In the genomic region with DNA sequence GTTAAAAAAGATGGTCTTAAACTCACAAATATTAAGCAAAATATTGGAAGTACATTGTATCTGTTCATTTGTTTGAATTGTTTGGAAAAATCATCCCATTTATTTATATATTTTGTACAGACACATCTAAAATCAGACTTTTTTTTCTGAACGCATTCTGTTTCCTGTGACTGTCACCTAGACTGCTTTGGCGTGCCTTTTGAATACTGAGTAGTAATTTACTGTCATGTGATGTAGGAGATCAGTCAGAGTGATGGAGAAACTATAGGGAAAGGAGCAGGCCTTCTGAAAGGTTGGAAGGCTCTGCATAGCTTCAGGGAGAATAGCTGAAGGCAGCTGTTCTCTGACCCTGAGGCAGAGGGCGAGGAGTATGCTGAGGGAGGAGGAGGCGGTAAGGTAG, we compare ENCODE assay signal across 35 cellular contexts.
"Had no signal": no experiment of that assay in that cellular context is flagged by ENCODE, and none has a peak within 500 bp of the region (broad histone marks: within the 10 kb centered on the region; RNA-seq: fewer than 3 reads in every experiment).

No MANE protein-coding gene starts in this region.

- H3K4me3 ChIP-seq: MG63 had no signal

- DNase-seq: Karpas-422, Kasumi-1, MG63, MM.1S, MV-4-11, NCI-H1048, NCI-H1092, NCI-H1092 treated with DMSO at 0.1 percent for 48 hours, NCI-H1105, NCI-H1105 treated with DMSO at 0.1 percent for 48 hours, NCI-H1417, NCI-H1417 treated with DMSO at 0.1 percent for 48 hours, NCI-H1436, NCI-H1436 treated with DMSO at 0.1 percent for 48 hours, NCI-H146, NCI-H1694, NCI-H1694 treated with DMSO at 0.1 percent for 48 hours, NCI-H187, NCI-H187 treated with DMSO at 0.1 percent for 48 hours, NCI-H1930, NCI-H2029, NCI-H2029 treated with DMSO at 0.1 percent for 48 hours, NCI-H2081, NCI-H2081 treated with DMSO at 0.1 percent for 48 hours, NCI-H2107, NCI-H2171, NCI-H2171 treated with DMSO at 0.1 percent for 48 hours, NCI-H2227 treated with DMSO at 0.1 percent for 48 hours, NCI-H226, NCI-H345, NCI-H446, NCI-H446 treated with DMSO at 0.1 percent for 48 hours, NCI-H510A, NCI-H510A treated with DMSO at 0.1 percent for 48 hours had no signal

- H3K27me3 ChIP-seq: MG63 had no signal

- H3K9me3 ChIP-seq: MG63 had no signal

- H3K36me3 ChIP-seq: MG63 had no signal

- H3K4me2 ChIP-seq: KMS-11 had no signal

- H3K9ac ChIP-seq: KMS-11 had no signal

- H3K27ac ChIP-seq: KMS-11 had no signal
